Comparison of ENCODE assay signal across 19 cellular contexts in genomic region chr20:32589769-32590168, GRCh38.
"Had no signal": no experiment of that assay in that cellular context is flagged by ENCODE, and none has a peak within 500 bp of the region (broad histone marks: within the 10 kb centered on the region; RNA-seq: fewer than 3 reads in every experiment).

No MANE protein-coding gene starts in this region.

- DNase-seq: colonic mucosa; effector CD4-positive, alpha-beta T cell; endodermal cell; foreskin melanocyte; head of caudate nucleus; kidney glomerular epithelial cell; naive thymus-derived CD4-positive, alpha-beta T cell; nephron progenitor cell; small intestine; stimulated activated CD4-positive, alpha-beta T cell treated with anti-CD3 and anti-CD28 coated beads, Interleukin-12 subunit alpha, Interleukin-12 subunit beta, amount 100 ng/mL, for 4 hours; stimulated activated naive CD8-positive, alpha-beta T cell treated with anti-CD3 and anti-CD28 coated beads, Interleukin-15, Interleukin-2, amounts not matched to agents 100 U/mL and 50 U/mL, for 24 hours; thyroid gland had no signal

- H3K9me3 ChIP-seq: colonic mucosa, neutrophil, right atrium auricular region, suprapubic skin, thyroid gland had no signal

- H3K4me3 ChIP-seq: colonic mucosa, hepatocyte, right atrium auricular region, suprapubic skin, thyroid gland had no signal

- H3K27ac ChIP-seq: colonic mucosa, hepatocyte, neutrophil, right atrium auricular region, suprapubic skin, thyroid gland had no signal

- H3K36me3 Mint-ChIP-seq: naive thymus-derived CD4-positive, alpha-beta T cell; type B pancreatic cell had no signal

- ATAC-seq: stimulated activated naive CD8-positive, alpha-beta T cell treated with anti-CD3 and anti-CD28 coated beads, Interleukin-15, Interleukin-2, amounts not matched to agents 100 U/mL and 50 U/mL, for 24 hours had no signal

- H3K4me2 ChIP-seq: hepatocyte had no signal

- H3K79me2 ChIP-seq: hepatocyte had no signal

- H3K4me1 ChIP-seq: colonic mucosa, right atrium auricular region had no signal

- H2AFZ ChIP-seq: hepatocyte had no signal

- H3K4me3 Mint-ChIP-seq: endodermal cell; naive thymus-derived CD4-positive, alpha-beta T cell; nephron progenitor cell; type B pancreatic cell had no signal

- H3K36me3 ChIP-seq: colonic mucosa, neutrophil, right atrium auricular region, suprapubic skin, thyroid gland had no signal

- H3K27me3 ChIP-seq: right atrium auricular region, thyroid gland had no signal

- H3K9me3 Mint-ChIP-seq: endodermal cell; naive thymus-derived CD4-positive, alpha-beta T cell; nephron progenitor cell; type B pancreatic cell had no signal

- H3K27ac Mint-ChIP-seq: endodermal cell, nephron progenitor cell, type B pancreatic cell had no signal

- FAIRE-seq: endothelial cell of umbilical vein, small intestine, urothelium cell line had no signal
